ENCODE assay signal across 21 cellular contexts in genomic region chr14:24327303-24327702, GRCh38. TPM values are rescaled to one million over a fixed set of nuclear protein-coding genes. Genes with fewer than 3 reads are reported as not detected.
A peak's percentile ranks its signal among the peaks of the same experiment; 100 is the strongest.
DNase-seq lines count a peak whose midpoint lies in the region; ATAC-seq and TF ChIP-seq lines count a peak whose summit lies in the region.
"Had no signal": no experiment of that assay in that cellular context is flagged by ENCODE, and none has a peak within 500 bp of the region (broad histone marks: within the 10 kb centered on the region; RNA-seq: fewer than 3 reads in every experiment).

No MANE protein-coding gene starts in this region.

- no peaks in the 10 kb centered on the region for H3K27me3 ChIP-seq in left ventricle myocardium inferior (ENCODE audit: low read depth)
- H3K27me3 ChIP-seq in right cardiac atrium (ENCODE audit: control insufficient read depth, insufficient read depth) = no peaks in the 10 kb centered on the region
- no peaks in the 10 kb centered on the region for H3K27me3 ChIP-seq in upper lobe of left lung
- H3K27me3 ChIP-seq in SJCRH30 = peaks cover 16% of the 10 kb centered on the region
- H3K27me3 ChIP-seq: MG63 had no signal

- no peaks in the 10 kb centered on the region for H3K9me3 ChIP-seq in left ventricle myocardium inferior (replicated peaks)
- H3K9me3 ChIP-seq in right cardiac atrium (ENCODE audit: control insufficient read depth, low read length) = no peaks in the 10 kb centered on the region
- no peaks in the 10 kb centered on the region for H3K9me3 ChIP-seq in upper lobe of left lung
- H3K9me3 ChIP-seq in SJCRH30 (replicated peaks) = no peaks in the 10 kb centered on the region
- H3K9me3 ChIP-seq: MG63 had no signal

- no peak for TF ChIP-seq EP300 in upper lobe of left lung (IDR thresholded peaks at IDR 0.05)

- H3K4me1 ChIP-seq in left ventricle myocardium inferior = peaks cover 8% of the 10 kb centered on the region
- no peaks in the 10 kb centered on the region for H3K4me1 ChIP-seq in right cardiac atrium (ENCODE audit: control insufficient read depth, insufficient read depth, low read length)
- peaks cover 19 to 32% (median 28%) of the 10 kb centered on the region in 4 donors for H3K4me1 ChIP-seq in upper lobe of left lung
- no peaks in the 10 kb centered on the region for H3K4me1 ChIP-seq in SJCRH30

- no peak for TF ChIP-seq CTCF in left ventricle myocardium inferior (IDR thresholded peaks at IDR 0.05; ENCODE audit: borderline replicate concordance)
- no peak for TF ChIP-seq CTCF in NB4 (IDR thresholded peaks at IDR 0.05; ENCODE audit: low read depth, low read length)
- TF ChIP-seq CTCF in upper lobe of left lung (IDR thresholded peaks at IDR 0.05) = no peak

- no peak overlapping the region for H3K4me3 ChIP-seq in left ventricle myocardium inferior
- H3K4me3 ChIP-seq in right cardiac atrium (ENCODE audit: low read length) = no peak overlapping the region
- no peak overlapping the region for H3K4me3 ChIP-seq in NB4 (ENCODE audit: low read depth, low read length)
- no peak overlapping the region for H3K4me3 ChIP-seq in upper lobe of left lung
- no peak overlapping the region for H3K4me3 ChIP-seq in SJCRH30
- H3K4me3 ChIP-seq: GM12878, MG63, SK-N-MC had no signal

- TF ChIP-seq POLR2A in NB4 (IDR thresholded peaks at IDR 0.05; ENCODE audit: extremely low read depth, insufficient read length) = no peak
- no peak for TF ChIP-seq POLR2A in upper lobe of left lung (IDR thresholded peaks at IDR 0.05)

- WGBS in right cardiac atrium = 88% methylated on average over 2 of the region's 2 CpGs
- WGBS in upper lobe of left lung, 2 donors = 64 to 78% methylated on average over 2 of the region's 2 CpGs

- ATAC-seq in right cardiac atrium (no peak), left lobe of liver (peak; percentile 4), upper lobe of left lung (ENCODE audit: low FRiP score in 2 of 2) (no peak), SK-N-SH treated with all-trans-retinoic acid at 6 μM for 48 hours (no peak), HG03025 (IDR thresholded peaks at IDR 0.05; ENCODE audit: low FRiP score, unreplicated experiment) (no peak)
- ATAC-seq: GM12878, PC-3 had no signal

- DNase-seq in left ventricle myocardium inferior = no peak
- no peak for DNase-seq in right cardiac atrium
- peak; percentile 54 for DNase-seq in NB4 (ENCODE audit: low read depth)
- no peak for DNase-seq in left lobe of liver (ENCODE audit: low spot score)
- no peak for DNase-seq in upper lobe of left lung
- no peak for DNase-seq in SJCRH30
- DNase-seq: hippocampal formation; kidney; NCI-H2029 treated with DMSO at 0.1 percent for 48 hours; PC-3; stimulated activated CD4-positive, alpha-beta T cell treated with anti-CD3 and anti-CD28 coated beads, Interleukin-4, amount 100 ng/mL, for 1 hour had no signal

- H3K27ac ChIP-seq in left ventricle myocardium inferior (replicated peaks) (peak overlapping the region; percentile 30), right cardiac atrium (ENCODE audit: low read length) (no peak overlapping the region), upper lobe of left lung (peak overlapping the region; percentile 3 to 63 (median 54)), SJCRH30 (no peak overlapping the region)
- H3K27ac ChIP-seq: SK-N-MC had no signal

- intact Hi-C loops in left ventricle myocardium inferior (cut with micrococcal nuclease) (no loop called here), right cardiac atrium (cut with DNase I) (no loop called here)

- H3K36me3 ChIP-seq in left ventricle myocardium inferior (peaks cover 23% of the 10 kb centered on the region), upper lobe of left lung (peaks cover 0 to 13% (median 6%) of the 10 kb centered on the region in 4 donors), SJCRH30 (no peaks in the 10 kb centered on the region)
- H3K36me3 ChIP-seq: MG63 had no signal

TF ChIP-seq in SK-N-SH treated with all-trans-retinoic acid at 6 μM for 48 hours, 23 proteins besides CTCF, POLR2A, EP300 and RAD21:
- TF ChIP-seq ISL1 (CRISPR knock-in tag; IDR thresholded peaks at IDR 0.05) (no peak), CSDC2 (CRISPR knock-in tag; IDR thresholded peaks at IDR 0.05) (no peak), TSHZ2 (CRISPR knock-in tag; IDR thresholded peaks at IDR 0.05) (no peak), ARNTL (CRISPR knock-in tag; IDR thresholded peaks at IDR 0.05; ENCODE audit: borderline replicate concordance, low read depth) (no peak), GLIS3 (CRISPR knock-in tag; IDR thresholded peaks at IDR 0.05) (no peak), CREB5 (CRISPR knock-in tag; IDR thresholded peaks at IDR 0.05; ENCODE audit: low read depth) (no peak), OSR1 (CRISPR knock-in tag; IDR thresholded peaks at IDR 0.05) (no peak), ESRRG (CRISPR knock-in tag; IDR thresholded peaks at IDR 0.05) (no peak), TCF4 (CRISPR knock-in tag; IDR thresholded peaks at IDR 0.05; ENCODE audit: borderline replicate concordance) (no peak), TOX (CRISPR knock-in tag; IDR thresholded peaks at IDR 0.05; ENCODE audit: borderline replicate concordance) (no peak), PPARA (CRISPR knock-in tag; IDR thresholded peaks at IDR 0.05; ENCODE audit: borderline replicate concordance) (no peak), SNAI2 (CRISPR knock-in tag; IDR thresholded peaks at IDR 0.05) (no peak)

RNA-seq across cellular contexts. Expression of gene ADCY4, which starts 7.6 kb away (rescaled TPM):
- total RNA-seq in left ventricle myocardium inferior (26.6 TPM), right cardiac atrium (10 to 100 TPM; 24.1 to 45.3 (median 32.8) TPM), left lobe of liver (5.5 TPM), upper lobe of left lung (100 to 1,000 TPM in 2 of 6 donors, 10 to 100 TPM in 4; 22.4 to 159 (median 43.7) TPM)
- polyA plus RNA-seq in right cardiac atrium = 33.4 TPM
- 0.03 TPM in 1 of 2 replicates, not detected in the other for total RNA-seq in SJCRH30 (2014; rRNA removed; shearing (Covaris generic))
- total RNA-seq: G401 had no signal

RNA-seq across cellular contexts. Expression of gene RIPK3, which starts 12.5 kb away (rescaled TPM):
- total RNA-seq in left ventricle myocardium inferior (3.6 TPM), right cardiac atrium (1 to 10 TPM; 2.9 to 7.0 (median 6.4) TPM), left lobe of liver (0.68 TPM), upper lobe of left lung (10 to 100 TPM; 16.1 to 92.2 (median 29.1) TPM)
- polyA plus RNA-seq in right cardiac atrium = 3.8 TPM
- total RNA-seq in SJCRH30 (2014; rRNA removed; shearing (Covaris generic)) = not detected in 2 replicates
- total RNA-seq: G401, NCI-H460, PC-3 had no signal

RNA-seq across cellular contexts. Expression of gene LTB4R, which starts 16.0 kb away (rescaled TPM):
- 1.8 TPM for total RNA-seq in left ventricle myocardium inferior
- 1 to 10 TPM; 2.2 to 3.1 (median 2.4) TPM for total RNA-seq in right cardiac atrium
- 1.6 TPM for polyA plus RNA-seq in right cardiac atrium
- 7.2 TPM for total RNA-seq in left lobe of liver
- 10 to 100 TPM; 11.1 to 71.2 (median 17.7) TPM for total RNA-seq in upper lobe of left lung
- total RNA-seq in SJCRH30 (2014; rRNA removed; shearing (Covaris generic)) = 2.0 and 3.8 TPM in 2 replicates

RNA-seq across cellular contexts. Expression of gene LTB4R2, which starts 17.4 kb away (rescaled TPM):
- total RNA-seq in left ventricle myocardium inferior (0.71 TPM), right cardiac atrium (1 to 10 TPM; 1.2 to 2.1 (median 1.4) TPM), left lobe of liver (6.9 TPM), upper lobe of left lung (10 to 100 TPM in 4 of 6 donors, 1 to 10 TPM in 2; 6.2 to 49.2 (median 10.9) TPM)
- 0.66 TPM for polyA plus RNA-seq in right cardiac atrium
- total RNA-seq in SJCRH30 (2014; rRNA removed; shearing (Covaris generic)) = 4.4 and 5.3 TPM in 2 replicates

RNA-seq across cellular contexts. Expression of gene CIDEB, which starts 19.5 kb away (rescaled TPM):
- total RNA-seq in left ventricle myocardium inferior = 3.1 TPM
- 1 to 10 TPM; 5.8 to 8.5 (median 6.9) TPM for total RNA-seq in right cardiac atrium
- polyA plus RNA-seq in right cardiac atrium = 3.6 TPM
- total RNA-seq in left lobe of liver = 216 TPM
- 10 to 100 TPM in 5 of 6 donors, 1 to 10 TPM in 1; 9.4 to 14.8 (median 12.8) TPM for total RNA-seq in upper lobe of left lung
- 0.08 and 0.20 TPM in 2 replicates for total RNA-seq in SJCRH30 (2014; rRNA removed; shearing (Covaris generic))
- total RNA-seq: Calu3, chondrocyte, NCI-H460, osteocyte, PC-3 had no signal

Comparison
In these comparisons a context has a peak if more than half of its experiments do, and no peak if none do; other contexts are left out.
1. H3K27ac ChIP-seq: peak in left ventricle myocardium inferior (single experiment) and upper lobe of left lung (4 of 4); none in right cardiac atrium (single experiment) and SJCRH30 (single experiment).